27 cellular contexts compared by ENCODE assay signal in genomic region chr1:91546301-91546581, GRCh38.
"Had no signal": no experiment of that assay in that cellular context is flagged by ENCODE, and none has a peak within 500 bp of the region (broad histone marks: within the 10 kb centered on the region; RNA-seq: fewer than 3 reads in every experiment).

No MANE protein-coding gene starts in this region.

- H3K27me3 Mint-ChIP-seq: activated CD8-positive, alpha-beta memory T cell treated with anti-CD3 and anti-CD28 coated beads, Interleukin-2, amount 10 ng/mL, durations not matched to agents 7 days and 5 days; activated CD8-positive, alpha-beta T cell treated with anti-CD3 and anti-CD28 coated beads for 36 hours; activated naive CD8-positive, alpha-beta T cell had no signal

- H3K9me3 ChIP-seq: body of pancreas, gastrocnemius medialis, mucosa of descending colon, pancreas, psoas muscle, transverse colon, uterus had no signal

- ATAC-seq: activated CD4-positive, CD25-positive, alpha-beta regulatory T cell treated with anti-CD3 and anti-CD28 coated beads, Interleukin-2, amount 50 U/mL, for 24 hours; activated CD8-positive, alpha-beta memory T cell treated with anti-CD3 and anti-CD28 coated beads, Interleukin-2, amount 10 ng/mL, durations not matched to agents 7 days and 5 days; activated T-cell treated with anti-CD3 and anti-CD28 coated beads, Interleukin-2, amount 50 U/mL, for 72 hours; body of pancreas; gastrocnemius medialis; psoas muscle had no signal

- DNase-seq: activated CD4-positive, alpha-beta T cell treated with anti-CD3 and anti-CD28 coated beads, Interleukin-2, amount 50 U/mL, for 1 hour; activated CD8-positive, alpha-beta memory T cell treated with anti-CD3 and anti-CD28 coated beads, Interleukin-2, amount 10 ng/mL, durations not matched to agents 7 days and 5 days; activated effector memory CD4-positive, alpha-beta T cell treated with Interleukin-2 at 50 U/mL for 16 hours; activated naive CD4-positive, alpha-beta T cell treated with Interleukin-2 at 50 U/mL for 16 hours; activated T-cell treated with anti-CD3 and anti-CD28 coated beads, Interleukin-2, amount 50 U/mL, for 72 hours; anterior cingulate cortex; body of pancreas; dermis blood vessel endothelial cell; effector CD8-positive, alpha-beta T cell; gastrocnemius medialis; glutamatergic neuron; islet precursor cell; left cardiac atrium; mucosa of descending colon; nucleus accumbens; psoas muscle; spleen; stimulated activated naive CD4-positive, alpha-beta T cell treated with Interleukin-2 at 50 U/mL for 16 hours; T1000; transverse colon; uterus; WERI-Rb-1 had no signal

- H3K27ac Mint-ChIP-seq: activated CD8-positive, alpha-beta T cell treated with anti-CD3 and anti-CD28 coated beads for 36 hours; activated naive CD8-positive, alpha-beta T cell; activated T-cell treated with anti-CD3 and anti-CD28 coated beads, Interleukin-2, amount 50 U/mL, for 72 hours; T-helper 1 cell treated with Interleukin-12 subunit alpha and Interleukin-12 subunit beta and Interleukin-4 antibody, amounts not matched to agents 30 μg/mL and 1 μg/mL, for 36 hours had no signal

- H3K4me1 ChIP-seq: body of pancreas, gastrocnemius medialis, pancreas, psoas muscle, transverse colon, uterus had no signal

- H3K4me3 Mint-ChIP-seq: activated CD8-positive, alpha-beta memory T cell treated with anti-CD3 and anti-CD28 coated beads, Interleukin-2, amount 10 ng/mL, durations not matched to agents 7 days and 5 days; activated CD8-positive, alpha-beta T cell treated with anti-CD3 and anti-CD28 coated beads for 36 hours; activated naive CD8-positive, alpha-beta T cell; activated T-cell treated with anti-CD3 and anti-CD28 coated beads, Interleukin-2, amount 50 U/mL, for 72 hours; T-helper 1 cell treated with Interleukin-12 subunit alpha and Interleukin-12 subunit beta and Interleukin-4 antibody, amounts not matched to agents 30 μg/mL and 1 μg/mL, for 36 hours had no signal

- H3K36me3 ChIP-seq: gastrocnemius medialis, pancreas, spleen, transverse colon, uterus, WERI-Rb-1 had no signal

- H3K36me3 Mint-ChIP-seq: activated naive CD8-positive, alpha-beta T cell had no signal

- H3K4me3 ChIP-seq: body of pancreas, gastrocnemius medialis, mucosa of descending colon, pancreas, psoas muscle, spleen, transverse colon, uterus had no signal

- H3K27ac ChIP-seq: body of pancreas, gastrocnemius medialis, pancreas, psoas muscle, transverse colon, uterus, WERI-Rb-1 had no signal

- H3K27me3 ChIP-seq: body of pancreas, gastrocnemius medialis, pancreas, spleen, transverse colon, uterus had no signal
